In genomic region chr17:7414837-7415236, GRCh38 we compare ENCODE assay signal across 4 cellular contexts. TPM values are rescaled to one million over a fixed set of nuclear protein-coding genes. Genes with fewer than 3 reads are reported as not detected.
"Had no signal": no experiment of that assay in that cellular context is flagged by ENCODE, and none has a peak within 500 bp of the region (broad histone marks: within the 10 kb centered on the region; RNA-seq: fewer than 3 reads in every experiment).

No MANE protein-coding gene starts in this region.

- H3K4me3 ChIP-seq: GM12878 had no signal

- DNase-seq: GDM1, GF-D8 had no signal

- ATAC-seq: GM12878 had no signal

RNA-seq across cellular contexts. Expression of gene SPEM1, which starts 5.3 kb away (rescaled TPM):
- total RNA-seq: G401, GM12878 had no signal
- polyA plus RNA-seq: GM12878 had no signal

RNA-seq across cellular contexts. Expression of gene SPEM2, which starts 10.6 kb away (rescaled TPM):
- total RNA-seq: G401, GM12878 had no signal
- polyA plus RNA-seq: GM12878 had no signal

RNA-seq across cellular contexts. Expression of gene SPEM3, which starts 13.8 kb away (rescaled TPM):
- total RNA-seq: G401, GM12878 had no signal
- polyA plus RNA-seq: GM12878 had no signal
